12 cellular contexts compared by ENCODE assay signal in the genomic region with DNA sequence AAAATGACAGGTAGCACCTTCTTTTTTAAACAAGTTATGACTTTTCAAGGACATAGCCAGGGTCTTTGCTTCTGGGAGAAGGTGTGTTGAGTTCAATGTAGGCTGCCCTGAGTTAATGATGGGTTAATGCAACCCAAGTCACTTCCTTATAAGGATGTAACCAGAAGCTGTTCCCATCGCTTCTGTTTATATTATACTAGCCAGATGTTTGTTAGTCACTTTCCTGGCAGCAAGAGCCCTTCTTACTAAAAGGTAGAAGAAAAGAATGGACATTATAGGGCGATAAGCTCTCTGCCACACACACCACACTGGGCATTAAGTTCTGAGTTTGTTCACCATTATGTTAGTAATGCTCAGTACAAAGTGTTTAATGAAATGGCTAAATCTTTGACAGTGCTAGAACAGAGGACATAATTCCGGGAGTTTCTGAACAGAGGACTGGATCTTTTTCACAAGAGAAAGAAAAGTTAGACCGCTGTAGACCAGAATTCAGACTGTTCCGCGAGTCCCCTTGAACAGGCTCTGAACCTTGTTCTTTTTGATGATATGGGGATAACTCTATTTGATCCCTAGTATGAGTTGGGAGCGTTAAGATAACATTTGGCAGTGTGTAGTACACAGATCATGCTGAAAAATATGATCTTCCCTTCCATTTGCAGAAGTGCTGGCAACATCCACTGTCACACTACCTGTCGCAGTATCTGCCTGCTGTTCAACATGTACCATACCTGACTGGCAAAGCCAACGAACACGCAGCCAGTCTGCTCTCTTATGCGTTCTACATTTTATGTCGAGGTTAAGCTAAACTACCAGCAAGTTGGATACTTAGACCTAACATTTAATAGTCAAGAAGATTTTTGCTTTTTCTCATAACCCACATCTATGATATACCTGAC. TPM values are rescaled to one million over a fixed set of nuclear protein-coding genes. Genes with fewer than 3 reads are reported as not detected.
DNase-seq lines count a peak whose midpoint lies in the region; ATAC-seq, FAIRE-seq and TF ChIP-seq lines count a peak whose summit lies in the region.
"Had no signal": no experiment of that assay in that cellular context is flagged by ENCODE, and none has a peak within 500 bp of the region (broad histone marks: within the 10 kb centered on the region; RNA-seq: fewer than 3 reads in every experiment).

No MANE protein-coding gene starts in this region.

- no peak overlapping the region for H2AFZ ChIP-seq in mammary epithelial cell (ENCODE audit: low read depth, low read length)

- H3K9me3 ChIP-seq in mammary epithelial cell (replicated peaks; ENCODE audit: insufficient read depth, low read length) (no peaks in the 10 kb centered on the region), left lung (no peaks in the 10 kb centered on the region)

- peaks cover 3% of the 10 kb centered on the region for H3K4me1 Mint-ChIP-seq in glutamatergic neuron (ENCODE audit: low read depth, unreplicated experiment)

- no peak overlapping the region for H3K4me2 ChIP-seq in mammary epithelial cell (ENCODE audit: insufficient read depth, low read depth, low read length)

- H3K9ac ChIP-seq in mammary epithelial cell (ENCODE audit: insufficient read depth, low read length) = no peak overlapping the region

- no peaks in the 10 kb centered on the region for H3K4me1 ChIP-seq in mammary epithelial cell (ENCODE audit: insufficient read depth, low read length)
- H3K4me1 ChIP-seq in left lung = peaks cover 6 to 9% of the 10 kb centered on the region in 2 donors

- no peak overlapping the region for H3K4me3 Mint-ChIP-seq in glutamatergic neuron (ENCODE audit: unreplicated experiment)

- 91% methylated on average over 12 of the region's 12 CpGs for WGBS in mammary epithelial cell (ENCODE audit: low coverage, missing lambda C conversion rate)

- H3K4me3 ChIP-seq in mammary epithelial cell (replicated peaks in 1 of 3; ENCODE audit: insufficient read depth in 1 of 3, low read depth in 2 of 3, low read length in 3 of 3) = no peak overlapping the region
- H3K4me3 ChIP-seq in left lung = no peak overlapping the region
- H3K4me3 ChIP-seq: dorsolateral prefrontal cortex had no signal

- no peaks in the 10 kb centered on the region for H4K20me1 ChIP-seq in mammary epithelial cell (ENCODE audit: insufficient read depth, low read length)

- no peaks in the 10 kb centered on the region for H3K9me3 Mint-ChIP-seq in glutamatergic neuron (ENCODE audit: unreplicated experiment)

- DNase-seq in AG09319 (ENCODE audit: extremely low read depth, low read depth) (peak; percentile 59), mammary epithelial cell (peak; percentile 35), left lung (no peak), glutamatergic neuron (no peak), D721Med (ENCODE audit: insufficient read length, low spot score) (no peak), glomerular visceral epithelial cell (ENCODE audit: extremely low spot score) (no peak)
- DNase-seq: activated CD4-positive, alpha-beta T cell treated with anti-CD3 and anti-CD28 coated beads, Interleukin-2, amount 50 U/mL, for 4 hours; DND-41; dorsolateral prefrontal cortex had no signal

- intact Hi-C loops in mammary epithelial cell (cut with micrococcal nuclease) = no loop called here
- intact Hi-C loops in left lung (cut with DNase I) = no loop called here

- TF ChIP-seq EP300 in Ishikawa (IDR thresholded peaks at IDR 0.05; ENCODE audit: borderline replicate concordance) = peak; percentile 25; the same call in 1 of the 2 replicates

- TF ChIP-seq RAD21 in Ishikawa (IDR thresholded peaks at IDR 0.05; ENCODE audit: low read depth) = no peak

- in situ Hi-C loops in mammary epithelial cell (cut with MboI; ENCODE audit: low sequenced_read_pairs in 2 of 2) = no loop called here

- dilution Hi-C loops in mammary epithelial cell (cut with HindIII; ENCODE audit: low sequenced_read_pairs) = no loop called here

- no TSS peak for BruUV-seq in mammary epithelial cell (replicated peaks; lab: Mats Ljungman, UMichigan)

- no peaks in the 10 kb centered on the region for H3K79me2 ChIP-seq in mammary epithelial cell (ENCODE audit: insufficient read depth, low read length)

- peaks cover 4% of the 10 kb centered on the region for H3K27me3 Mint-ChIP-seq in glutamatergic neuron (ENCODE audit: unreplicated experiment)

- no peak for FAIRE-seq in D721Med (lab: Jason Lieb, UNC)

- no peaks in the 10 kb centered on the region for H3K36me3 Mint-ChIP-seq in glutamatergic neuron (ENCODE audit: unreplicated experiment)

- CTCF ChIA-PET in mammary epithelial cell (lab: Charles Lee; ENCODE audit: low non-redundant PET) = no interaction called here

- no peak overlapping the region for H3K27ac ChIP-seq in mammary epithelial cell (ENCODE audit: insufficient read depth, low read depth, low read length)
- H3K27ac ChIP-seq in left lung = no peak overlapping the region
- H3K27ac ChIP-seq: dorsolateral prefrontal cortex, HL-60 had no signal

- TF ChIP-seq CTCF in AG09319 (IDR thresholded peaks at IDR 0.05; ENCODE audit: low read depth, low read length) (no peak), mammary epithelial cell (conservative IDR thresholded peaks at IDR 0.05 in 1 of 2, IDR thresholded peaks at IDR 0.05 in 1 of 2; ENCODE audit: extremely low read depth in 1 of 2, insufficient read depth in 1 of 2, low read depth in 1 of 2, low read length in 2 of 2) (no peak), left lung (IDR thresholded peaks at IDR 0.05) (no peak), glutamatergic neuron (IDR thresholded peaks at IDR 0.05; ENCODE audit: partially characterized antibody, unreplicated experiment) (no peak), D721Med (IDR thresholded peaks at IDR 0.05; ENCODE audit: insufficient read depth, missing control alignments) (no peak)

- no peak overlapping the region for H3K27ac Mint-ChIP-seq in glutamatergic neuron (ENCODE audit: unreplicated experiment)

- H3K36me3 ChIP-seq in mammary epithelial cell (ENCODE audit: insufficient read depth, low read length) (peaks cover 5% of the 10 kb centered on the region), left lung (peaks cover 0 to 29% of the 10 kb centered on the region in 2 donors)

- H3K27me3 ChIP-seq in mammary epithelial cell (ENCODE audit: insufficient read depth, low read length) (no peaks in the 10 kb centered on the region), left lung (no peaks in the 10 kb centered on the region)
- H3K27me3 ChIP-seq: dorsolateral prefrontal cortex had no signal

- ATAC-seq in left lung = peak; percentile 41
- no peak for ATAC-seq in HG03175 (IDR thresholded peaks at IDR 0.05; ENCODE audit: unreplicated experiment)

TF ChIP-seq in Ishikawa, 13 proteins besides CTCF, POLR2A, EP300 and RAD21:
- no peak for TF ChIP-seq YY1 (IDR thresholded peaks at IDR 0.05; ENCODE audit: low read depth)
- TF ChIP-seq NFIC (IDR thresholded peaks at IDR 0.05) = peak; percentile 49; the same call in 1 of the 2 replicates
- TF ChIP-seq FOXM1 (IDR thresholded peaks at IDR 0.05; ENCODE audit: borderline replicate concordance, low read depth) = no peak
- TF ChIP-seq MAX (IDR thresholded peaks at IDR 0.05) = no peak

RNA-seq across cellular contexts. Expression of gene DEGS1, which starts 41.0 kb away (rescaled TPM):
- 10 to 100 TPM; 58.1 to 71.8 TPM for total RNA-seq in mammary epithelial cell
- 80.0 TPM for polyA plus RNA-seq in mammary epithelial cell
- 83.3 TPM for polyA minus RNA-seq in mammary epithelial cell
- total RNA-seq in left lung = 10 to 100 TPM; 84.6 to 92.2 TPM
- 60.0 TPM for total RNA-seq in glutamatergic neuron (ENCODE audit: unreplicated experiment)

Comparison
In these comparisons a context has a peak if more than half of its experiments do, and no peak if none do; other contexts are left out.
1. DNase-seq: peak in AG09319 (single experiment) and mammary epithelial cell (single experiment); none in left lung (0 of 2), glutamatergic neuron (single experiment), D721Med (single experiment) and glomerular visceral epithelial cell (single experiment).